ENCODE assay signal across 1 cellular context in the genomic region with DNA sequence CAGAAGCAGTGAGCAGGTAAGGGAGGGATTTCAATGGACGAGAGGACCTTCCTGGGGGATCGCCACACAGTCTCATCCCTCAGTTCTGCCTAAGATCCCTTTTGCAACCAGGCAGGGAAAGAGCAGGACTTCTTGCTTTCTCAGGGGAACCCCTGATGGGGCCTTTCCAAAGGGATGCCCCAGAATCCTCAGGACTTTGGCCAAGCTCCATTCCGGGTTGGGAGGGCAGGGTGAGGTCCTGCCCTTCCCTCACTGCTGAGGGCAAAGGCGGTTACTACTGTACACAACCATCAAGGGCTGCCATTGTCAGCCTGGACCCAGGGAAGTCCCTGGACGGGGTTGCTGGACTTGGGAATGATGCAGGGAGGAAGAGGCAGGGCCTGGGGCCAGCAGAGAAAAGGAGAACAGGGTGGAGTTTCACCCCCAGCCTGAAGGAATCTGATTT.
TF ChIP-seq lines count a peak whose summit lies in the region.

No MANE protein-coding gene starts in this region.

TF ChIP-seq in H1, 55 proteins besides CTCF, POLR2A, EP300 and RAD21:
- no peak for TF ChIP-seq JUND (IDR thresholded peaks at IDR 0.05; ENCODE audit: low read length)
- no peak for TF ChIP-seq EGR1 (IDR thresholded peaks at IDR 0.05; ENCODE audit: borderline replicate concordance, low read depth, low read length)
- no peak for TF ChIP-seq SRF (IDR thresholded peaks at IDR 0.05; ENCODE audit: low read depth, low read length)
- TF ChIP-seq TCF12 (IDR thresholded peaks at IDR 0.05; ENCODE audit: low read depth, low read length) = no peak
